1 cellular context compared by ENCODE assay signal in genomic region chr3:189001559-189001958, GRCh38.
TF ChIP-seq lines count a peak whose summit lies in the region.

No MANE protein-coding gene starts in this region.

TF ChIP-seq in IMR-90, 13 proteins besides CTCF, POLR2A, EP300 and RAD21 (continued from another document):
- TF ChIP-seq BHLHE40 (IDR thresholded peaks at IDR 0.05; ENCODE audit: low read depth, low read length) (peak; percentile 47; the same call in 1 of the 2 replicates), FOS (IDR thresholded peaks at IDR 0.05; ENCODE audit: low read depth, low read length) (peak; percentile 84), ELK1 (IDR thresholded peaks at IDR 0.05; ENCODE audit: borderline replicate concordance, low read depth, low read length) (no peak), NFE2L2 (IDR thresholded peaks at IDR 0.05; ENCODE audit: low read depth, low read length) (no peak)
